15 cellular contexts compared by ENCODE assay signal in genomic region chr2:96617012-96617411, GRCh38. TPM values are rescaled to one million over a fixed set of nuclear protein-coding genes. Genes with fewer than 3 reads are reported as not detected.
DNase-seq lines count a peak whose midpoint lies in the region; ATAC-seq and TF ChIP-seq lines count a peak whose summit lies in the region.
"Had no signal": no experiment of that assay in that cellular context is flagged by ENCODE, and none has a peak within 500 bp of the region (broad histone marks: within the 10 kb centered on the region; RNA-seq: fewer than 3 reads in every experiment).

No MANE protein-coding gene starts in this region.

- H3K27me3 Mint-ChIP-seq in activated T-cell treated with anti-CD3 and anti-CD28 coated beads, Interleukin-2, amount 50 U/mL, for 72 hours (ENCODE audit: low read depth): no peaks in the 10 kb centered on the region
- no peaks in the 10 kb centered on the region for H3K27me3 Mint-ChIP-seq in activated naive CD8-positive, alpha-beta T cell
- H3K27me3 Mint-ChIP-seq: activated B cell treated with CpG ODN at 0.5 μM for 24 hours had no signal

- no peak overlapping the region for H3K4me3 ChIP-seq in lower lobe of right lung
- no peak overlapping the region for H3K4me3 ChIP-seq in upper lobe of right lung
- no peak overlapping the region for H3K4me3 ChIP-seq in HAP-1
- H3K4me3 ChIP-seq: lung had no signal

- no peaks in the 10 kb centered on the region for H3K9me3 Mint-ChIP-seq in activated T-cell treated with anti-CD3 and anti-CD28 coated beads, Interleukin-2, amount 50 U/mL, for 72 hours
- H3K9me3 Mint-ChIP-seq in activated naive CD8-positive, alpha-beta T cell (ENCODE audit: low read depth): no peaks in the 10 kb centered on the region
- H3K9me3 Mint-ChIP-seq: activated B cell treated with CpG ODN at 0.5 μM for 24 hours had no signal

- H3K36me3 ChIP-seq in lower lobe of right lung (peaks cover 76% of the 10 kb centered on the region), upper lobe of right lung (peaks cover 47% of the 10 kb centered on the region), HAP-1 (replicated peaks) (peaks cover 49% of the 10 kb centered on the region)

- H3K27me3 ChIP-seq in lower lobe of right lung (ENCODE audit: low read depth) (no peaks in the 10 kb centered on the region), upper lobe of right lung (no peaks in the 10 kb centered on the region), HAP-1 (ENCODE audit: low read depth) (no peaks in the 10 kb centered on the region)

- H3K36me3 Mint-ChIP-seq in activated T-cell treated with anti-CD3 and anti-CD28 coated beads, Interleukin-2, amount 50 U/mL, for 72 hours (ENCODE audit: insufficient read depth in 2 of 2): peaks cover 6 to 25% of the 10 kb centered on the region in 2 donors
- peaks cover 12% of the 10 kb centered on the region for H3K36me3 Mint-ChIP-seq in activated naive CD8-positive, alpha-beta T cell

- H3K9me3 ChIP-seq in lower lobe of right lung (no peaks in the 10 kb centered on the region), upper lobe of right lung (no peaks in the 10 kb centered on the region), HAP-1 (no peaks in the 10 kb centered on the region)

- peak overlapping the region; percentile 15 to 86 for H3K4me3 Mint-ChIP-seq in activated T-cell treated with anti-CD3 and anti-CD28 coated beads, Interleukin-2, amount 50 U/mL, for 72 hours
- H3K4me3 Mint-ChIP-seq in activated naive CD8-positive, alpha-beta T cell: peak overlapping the region; percentile 10
- H3K4me3 Mint-ChIP-seq: activated B cell treated with CpG ODN at 0.5 μM for 24 hours had no signal

- no peak for DNase-seq in activated T-cell treated with anti-CD3 and anti-CD28 coated beads, Interleukin-2, amount 50 U/mL, for 72 hours
- no peak for DNase-seq in activated T-cell treated with anti-CD3 and anti-CD28 coated beads, Interleukin-2, amount 50 U/mL, for 48 hours
- DNase-seq in lower lobe of right lung: no peak
- DNase-seq in upper lobe of right lung: no peak
- no peak for DNase-seq in HAP-1 (ENCODE audit: low spot score in 2 of 2)
- DNase-seq: activated B cell treated with CpG ODN at 0.5 μM for 24 hours; activated effector memory CD4-positive, alpha-beta T cell treated with Interleukin-2 at 50 U/mL for 16 hours; DMS153; IMR-90; NCI-H1417 had no signal

- ATAC-seq in activated T-cell treated with anti-CD3 and anti-CD28 coated beads, Interleukin-2, amount 50 U/mL, for 72 hours (replicated peaks in 1 of 2): peak in 1 of 2 donors; percentile 11
- no peak for ATAC-seq in lower lobe of right lung
- no peak for ATAC-seq in upper lobe of right lung
- no peak for ATAC-seq in HG03520 (IDR thresholded peaks at IDR 0.05; ENCODE audit: unreplicated experiment)
- no peak for ATAC-seq in GM19351 (IDR thresholded peaks at IDR 0.05; ENCODE audit: unreplicated experiment)

- TF ChIP-seq CTCF in lower lobe of right lung (IDR thresholded peaks at IDR 0.05) (no peak), upper lobe of right lung (IDR thresholded peaks at IDR 0.05) (no peak)

- intact Hi-C loops in lower lobe of right lung (cut with DNase I): no loop called here
- intact Hi-C loops in upper lobe of right lung (cut with DNase I): no loop called here

- H3K27ac Mint-ChIP-seq in activated T-cell treated with anti-CD3 and anti-CD28 coated beads, Interleukin-2, amount 50 U/mL, for 72 hours: peak overlapping the region; percentile 97
- H3K27ac Mint-ChIP-seq in activated naive CD8-positive, alpha-beta T cell: peak overlapping the region; percentile 73
- H3K27ac Mint-ChIP-seq: activated B cell treated with CpG ODN at 0.5 μM for 24 hours had no signal

- H3K4me1 Mint-ChIP-seq in activated T-cell treated with anti-CD3 and anti-CD28 coated beads, Interleukin-2, amount 50 U/mL, for 72 hours (ENCODE audit: low read depth): peaks cover 29% of the 10 kb centered on the region
- H3K4me1 Mint-ChIP-seq in activated naive CD8-positive, alpha-beta T cell (ENCODE audit: low read depth): peaks cover 20% of the 10 kb centered on the region
- H3K4me1 Mint-ChIP-seq: activated B cell treated with CpG ODN at 0.5 μM for 24 hours had no signal

- H3K27ac ChIP-seq in lower lobe of right lung (peak overlapping the region; percentile 66), upper lobe of right lung (peak overlapping the region; percentile 61)

- H3K4me1 ChIP-seq in lower lobe of right lung: peaks cover 33% of the 10 kb centered on the region
- H3K4me1 ChIP-seq in upper lobe of right lung: peaks cover 17% of the 10 kb centered on the region
- H3K4me1 ChIP-seq in HAP-1: no peaks in the 10 kb centered on the region

- in situ Hi-C loops in HAP-1 (cut with MboI; ENCODE audit: low sequenced_read_pairs): no loop called here

RNA-seq across cellular contexts. Expression of gene KANSL3, which starts 21.1 kb away (rescaled TPM):
- total RNA-seq in activated T-cell treated with anti-CD3 and anti-CD28 coated beads, Interleukin-2, amount 50 U/mL, for 72 hours: 10 to 100 TPM; 59.8 to 66.9 TPM
- total RNA-seq in lower lobe of right lung: 45.0 TPM
- total RNA-seq in upper lobe of right lung: 50.1 TPM

RNA-seq across cellular contexts. Expression of gene FER1L5, which starts 25.6 kb away (rescaled TPM):
- total RNA-seq in activated T-cell treated with anti-CD3 and anti-CD28 coated beads, Interleukin-2, amount 50 U/mL, for 72 hours: not detected
- total RNA-seq in lower lobe of right lung (0.44 TPM), upper lobe of right lung (0.14 TPM)
- total RNA-seq: activated B cell treated with CpG ODN at 0.5 μM for 24 hours, subcutaneous adipose tissue had no signal
